8 cellular contexts compared by ENCODE assay signal in the genomic region with DNA sequence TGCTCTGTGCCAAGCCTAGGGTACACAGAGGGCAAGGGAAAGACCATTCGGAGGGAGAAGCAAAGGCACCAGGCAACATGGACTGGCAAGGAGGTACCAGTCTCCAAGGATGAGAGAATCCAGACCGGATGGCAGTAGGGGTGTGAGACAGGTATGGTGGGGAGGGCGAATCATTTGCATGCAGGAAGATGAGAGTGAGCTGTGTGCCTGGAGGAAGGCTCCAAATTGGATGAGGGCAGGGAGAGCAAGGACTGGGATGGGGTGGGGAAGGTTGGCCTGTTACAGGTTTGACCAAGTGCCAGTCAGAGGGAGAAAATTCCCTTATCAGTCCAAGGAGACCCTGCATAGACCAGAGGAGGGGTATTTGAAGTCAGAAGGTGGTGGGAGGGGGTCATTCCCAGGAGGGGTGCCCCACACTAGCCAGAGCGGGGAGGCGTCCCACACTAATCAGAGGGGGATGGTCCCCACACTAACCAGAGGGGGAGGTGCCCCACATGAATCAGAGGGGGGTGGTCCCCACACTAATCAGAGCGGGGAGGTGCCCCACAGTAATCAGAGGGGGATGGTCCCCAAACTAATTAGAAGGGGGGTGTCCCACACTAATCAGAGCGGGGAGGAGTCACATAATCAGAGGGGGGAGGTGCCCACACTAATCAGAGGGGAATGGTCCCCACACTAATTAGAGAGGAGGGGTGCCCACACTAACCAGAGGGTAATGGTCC. TPM values are rescaled to one million over a fixed set of nuclear protein-coding genes. Genes with fewer than 3 reads are reported as not detected.
DNase-seq lines count a peak whose midpoint lies in the region; ATAC-seq and TF ChIP-seq lines count a peak whose summit lies in the region.

No MANE protein-coding gene starts in this region.

- H3K4me1 ChIP-seq in HEK293 (ENCODE audit: control insufficient read depth, insufficient read depth, low read length) (peaks cover 17% of the 10 kb centered on the region), iPS-15b (ENCODE audit: control insufficient read depth, insufficient read depth, low read length) (peaks cover 2% of the 10 kb centered on the region)

- TF ChIP-seq CTCF in HEK293 (tag by site-specific recombination; IDR thresholded peaks at IDR 0.05), result no peak

- ATAC-seq in activated naive CD4-positive, alpha-beta T cell treated with anti-CD3 and anti-CD28 coated beads, Interleukin-2, amount 50 U/mL, for 72 hours, result peak in 1 of 2 donors; percentile 41
- ATAC-seq in stimulated activated naive CD8-positive, alpha-beta T cell treated with anti-CD3 and anti-CD28 coated beads, Interleukin-15, Interleukin-2, amounts not matched to agents 100 U/mL and 50 U/mL, for 24 hours, result peak; percentile 4

- H3K27ac ChIP-seq in HEK293 (ENCODE audit: extremely low read depth, low read depth, low read length), result peak overlapping the region; percentile 72

- H3K9me3 ChIP-seq in HEK293 (ENCODE audit: control insufficient read depth, insufficient read depth, low read depth, low read length) (no peaks in the 10 kb centered on the region), iPS-15b (ENCODE audit: control insufficient read depth, insufficient read depth, low read length) (peaks cover 4% of the 10 kb centered on the region)

- CTCF ChIA-PET in HEK293 (lab: Yijun Ruan, JAX), result interaction anchor here (1.0 to 4.0 kb wide), 3 partner anchors 15 to 54 kb away, joined by 3 to 21 read pairs (median 4); no protein-coding TSS in a partner anchor

- no peak for DNase-seq in activated naive CD4-positive, alpha-beta T cell treated with anti-CD3 and anti-CD28 coated beads, Interleukin-2, amount 50 U/mL, for 72 hours (ENCODE audit: low spot score in 2 of 2)
- DNase-seq in stimulated activated naive CD8-positive, alpha-beta T cell treated with anti-CD3 and anti-CD28 coated beads, Interleukin-15, Interleukin-2, amounts not matched to agents 100 U/mL and 50 U/mL, for 24 hours, result no peak
- DNase-seq in erythroblast (lab: John Stamatoyannopoulos, UW), result no peak
- DNase-seq in NCI-H1092 treated with DMSO at 0.1 percent for 48 hours (lab: John Stamatoyannopoulos, UW), result no peak
- DNase-seq in SKM-1 (lab: John Stamatoyannopoulos, UW; ENCODE audit: unreplicated experiment), result no peak
- DNase-seq in AML-193 (lab: John Stamatoyannopoulos, UW), result no peak

- no peaks in the 10 kb centered on the region for H3K9me3 Mint-ChIP-seq in activated naive CD4-positive, alpha-beta T cell treated with anti-CD3 and anti-CD28 coated beads, Interleukin-2, amount 50 U/mL, for 72 hours

- H3K4me3 ChIP-seq in HEK293 (ENCODE audit: low read depth, low read length) (peak overlapping the region; percentile 93), iPS-15b (ENCODE audit: low read depth, low read length) (peak overlapping the region; percentile 93)

- TF ChIP-seq POLR2A in erythroblast (IDR thresholded peaks at IDR 0.05; ENCODE audit: low read length), result no peak

- H3K27me3 ChIP-seq in iPS-15b (ENCODE audit: control insufficient read depth, insufficient read depth, low read length), result peaks cover 41% of the 10 kb centered on the region

- POLR2A ChIA-PET in HEK293 (lab: Yijun Ruan, JAX), result interaction anchor here (0.6 to 1.0 kb wide), 10 partner anchors 12 to 174 kb away, joined by 3 to 19 read pairs (median 4); a partner anchor contains a TSS

- H3K36me3 ChIP-seq in HEK293 (ENCODE audit: control insufficient read depth in 2 of 2, insufficient read depth in 1 of 2, low read length in 2 of 2), result peaks cover 0 to 23% of the 10 kb centered on the region in 2 experiments; a peak in 1 of 3 replicates
- no peaks in the 10 kb centered on the region for H3K36me3 ChIP-seq in iPS-15b (ENCODE audit: control insufficient read depth, insufficient read depth, low read length)

- peaks cover 20 to 21% of the 10 kb centered on the region in 2 donors for H3K36me3 Mint-ChIP-seq in activated naive CD4-positive, alpha-beta T cell treated with anti-CD3 and anti-CD28 coated beads, Interleukin-2, amount 50 U/mL, for 72 hours

- peak overlapping the region; percentile 97 to 99 for H3K27ac Mint-ChIP-seq in activated naive CD4-positive, alpha-beta T cell treated with anti-CD3 and anti-CD28 coated beads, Interleukin-2, amount 50 U/mL, for 72 hours

- H3K9ac ChIP-seq in iPS-15b (ENCODE audit: low read depth, low read length), result peak overlapping the region; percentile 47

TF ChIP-seq in HEK293, 187 proteins besides CTCF, POLR2A, EP300 and RAD21 (continues in another document):
- TF ChIP-seq ZNF121 (tag by site-specific recombination; IDR thresholded peaks at IDR 0.05), result no peak
- TF ChIP-seq, protein P1, sequence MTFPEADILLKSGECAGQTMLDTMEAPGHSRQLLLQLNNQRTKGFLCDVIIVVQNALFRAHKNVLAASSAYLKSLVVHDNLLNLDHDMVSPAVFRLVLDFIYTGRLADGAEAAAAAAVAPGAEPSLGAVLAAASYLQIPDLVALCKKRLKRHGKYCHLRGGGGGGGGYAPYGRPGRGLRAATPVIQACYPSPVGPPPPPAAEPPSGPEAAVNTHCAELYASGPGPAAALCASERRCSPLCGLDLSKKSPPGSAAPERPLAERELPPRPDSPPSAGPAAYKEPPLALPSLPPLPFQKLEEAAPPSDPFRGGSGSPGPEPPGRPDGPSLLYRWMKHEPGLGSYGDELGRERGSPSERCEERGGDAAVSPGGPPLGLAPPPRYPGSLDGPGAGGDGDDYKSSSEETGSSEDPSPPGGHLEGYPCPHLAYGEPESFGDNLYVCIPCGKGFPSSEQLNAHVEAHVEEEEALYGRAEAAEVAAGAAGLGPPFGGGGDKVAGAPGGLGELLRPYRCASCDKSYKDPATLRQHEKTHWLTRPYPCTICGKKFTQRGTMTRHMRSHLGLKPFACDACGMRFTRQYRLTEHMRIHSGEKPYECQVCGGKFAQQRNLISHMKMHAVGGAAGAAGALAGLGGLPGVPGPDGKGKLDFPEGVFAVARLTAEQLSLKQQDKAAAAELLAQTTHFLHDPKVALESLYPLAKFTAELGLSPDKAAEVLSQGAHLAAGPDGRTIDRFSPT (tag by site-specific recombination; IDR thresholded peaks at IDR 0.05), result no peak
- no peak for TF ChIP-seq ZBTB48 (tag by site-specific recombination; IDR thresholded peaks at IDR 0.05)
- no peak for TF ChIP-seq ZNF521 (tag by site-specific recombination; IDR thresholded peaks at IDR 0.05)
- TF ChIP-seq ZNF837 (tag by site-specific recombination; IDR thresholded peaks at IDR 0.05), result no peak
- no peak for TF ChIP-seq ZNF544 (tag by site-specific recombination; IDR thresholded peaks at IDR 0.05)
- TF ChIP-seq ZFHX2 (tag by site-specific recombination; conservative IDR thresholded peaks at IDR 0.05), result 0 out of 2 replicates have a peak, but pooled peaks have one; percentile 14
- TF ChIP-seq GLI2 (tag by site-specific recombination; IDR thresholded peaks at IDR 0.05; ENCODE audit: borderline replicate concordance, low read depth), result no peak
- TF ChIP-seq, protein P2, sequence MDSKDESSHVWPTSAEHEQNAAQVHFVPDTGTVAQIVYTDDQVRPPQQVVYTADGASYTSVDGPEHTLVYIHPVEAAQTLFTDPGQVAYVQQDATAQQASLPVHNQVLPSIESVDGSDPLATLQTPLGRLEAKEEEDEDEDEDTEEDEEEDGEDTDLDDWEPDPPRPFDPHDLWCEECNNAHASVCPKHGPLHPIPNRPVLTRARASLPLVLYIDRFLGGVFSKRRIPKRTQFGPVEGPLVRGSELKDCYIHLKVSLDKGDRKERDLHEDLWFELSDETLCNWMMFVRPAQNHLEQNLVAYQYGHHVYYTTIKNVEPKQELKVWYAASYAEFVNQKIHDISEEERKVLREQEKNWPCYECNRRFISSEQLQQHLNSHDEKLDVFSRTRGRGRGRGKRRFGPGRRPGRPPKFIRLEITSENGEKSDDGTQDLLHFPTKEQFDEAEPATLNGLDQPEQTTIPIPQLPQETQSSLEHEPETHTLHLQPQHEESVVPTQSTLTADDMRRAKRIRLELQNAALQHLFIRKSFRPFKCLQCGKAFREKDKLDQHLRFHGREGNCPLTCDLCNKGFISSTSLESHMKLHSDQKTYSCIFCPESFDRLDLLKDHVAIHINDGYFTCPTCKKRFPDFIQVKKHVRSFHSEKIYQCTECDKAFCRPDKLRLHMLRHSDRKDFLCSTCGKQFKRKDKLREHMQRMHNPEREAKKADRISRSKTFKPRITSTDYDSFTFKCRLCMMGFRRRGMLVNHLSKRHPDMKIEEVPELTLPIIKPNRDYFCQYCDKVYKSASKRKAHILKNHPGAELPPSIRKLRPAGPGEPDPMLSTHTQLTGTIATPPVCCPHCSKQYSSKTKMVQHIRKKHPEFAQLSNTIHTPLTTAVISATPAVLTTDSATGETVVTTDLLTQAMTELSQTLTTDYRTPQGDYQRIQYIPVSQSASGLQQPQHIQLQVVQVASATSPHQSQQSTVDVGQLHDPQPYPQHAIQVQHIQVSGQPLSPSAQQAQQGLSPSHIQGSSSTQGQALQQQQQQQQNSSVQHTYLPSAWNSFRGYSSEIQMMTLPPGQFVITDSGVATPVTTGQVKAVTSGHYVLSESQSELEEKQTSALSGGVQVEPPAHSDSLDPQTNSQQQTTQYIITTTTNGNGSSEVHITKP (tag by site-specific recombination; IDR thresholded peaks at IDR 0.05), result peak; percentile 86
- TF ChIP-seq, protein P3, sequence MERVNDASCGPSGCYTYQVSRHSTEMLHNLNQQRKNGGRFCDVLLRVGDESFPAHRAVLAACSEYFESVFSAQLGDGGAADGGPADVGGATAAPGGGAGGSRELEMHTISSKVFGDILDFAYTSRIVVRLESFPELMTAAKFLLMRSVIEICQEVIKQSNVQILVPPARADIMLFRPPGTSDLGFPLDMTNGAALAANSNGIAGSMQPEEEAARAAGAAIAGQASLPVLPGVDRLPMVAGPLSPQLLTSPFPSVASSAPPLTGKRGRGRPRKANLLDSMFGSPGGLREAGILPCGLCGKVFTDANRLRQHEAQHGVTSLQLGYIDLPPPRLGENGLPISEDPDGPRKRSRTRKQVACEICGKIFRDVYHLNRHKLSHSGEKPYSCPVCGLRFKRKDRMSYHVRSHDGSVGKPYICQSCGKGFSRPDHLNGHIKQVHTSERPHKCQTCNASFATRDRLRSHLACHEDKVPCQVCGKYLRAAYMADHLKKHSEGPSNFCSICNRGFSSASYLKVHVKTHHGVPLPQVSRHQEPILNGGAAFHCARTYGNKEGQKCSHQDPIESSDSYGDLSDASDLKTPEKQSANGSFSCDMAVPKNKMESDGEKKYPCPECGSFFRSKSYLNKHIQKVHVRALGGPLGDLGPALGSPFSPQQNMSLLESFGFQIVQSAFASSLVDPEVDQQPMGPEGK (tag by site-specific recombination; IDR thresholded peaks at IDR 0.05), result peak; percentile 51; the same call in 1 of the 2 replicates

RNA-seq across cellular contexts. Expression of a gene that starts 0.7 kb away (rescaled TPM):
- 10 to 100 TPM; 54.7 to 57.0 TPM for total RNA-seq in activated naive CD4-positive, alpha-beta T cell treated with anti-CD3 and anti-CD28 coated beads, Interleukin-2, amount 50 U/mL, for 72 hours

RNA-seq across cellular contexts. Expression of a gene that starts 15.1 kb away (rescaled TPM):
- total RNA-seq in activated naive CD4-positive, alpha-beta T cell treated with anti-CD3 and anti-CD28 coated beads, Interleukin-2, amount 50 U/mL, for 72 hours, result not detected

RNA-seq across cellular contexts. Expression of a gene that starts 29.1 kb away (rescaled TPM):
- 10 to 100 TPM; 71.3 to 95.6 TPM for total RNA-seq in activated naive CD4-positive, alpha-beta T cell treated with anti-CD3 and anti-CD28 coated beads, Interleukin-2, amount 50 U/mL, for 72 hours
